In genomic region chr16:66274335-66275110, GRCh38 we compare ENCODE assay signal across 10 cellular contexts.
DNase-seq lines count a peak whose midpoint lies in the region; ATAC-seq lines count a peak whose summit lies in the region.
"Had no signal": no experiment of that assay in that cellular context is flagged by ENCODE, and none has a peak within 500 bp of the region (broad histone marks: within the 10 kb centered on the region; RNA-seq: fewer than 3 reads in every experiment).

No MANE protein-coding gene starts in this region.

- DNase-seq in NCI-H1105 treated with DMSO at 0.1 percent for 48 hours (lab: John Stamatoyannopoulos, UW), result peak; percentile 35
- DNase-seq in NCI-H1105 (lab: John Stamatoyannopoulos, UW), result no peak
- DNase-seq in HPDE6-E6E7 (ENCODE audit: extremely low spot score), result peak; percentile 43
- peak in 1 of 34 experiments; percentile 2 for DNase-seq in T-cell
- DNase-seq in islet precursor cell, result peak; percentile 37
- DNase-seq in NCI-H187 treated with DMSO at 0.1 percent for 48 hours (lab: John Stamatoyannopoulos, UW), result no peak
- DNase-seq in HuH-7.5 (ENCODE audit: low spot score), result no peak
- no peak for DNase-seq in NCI-H2029 (lab: John Stamatoyannopoulos, UW)

- POLR2A ChIA-PET in T-cell (lab: Charles Lee), result no interaction called here

- H3K4me1 Mint-ChIP-seq in T-cell, result peaks cover 6 to 20% (median 12%) of the 10 kb centered on the region in 3 donors

- H3K27ac Mint-ChIP-seq in T-cell, result no peak overlapping the region
- H3K27ac Mint-ChIP-seq: B cell; T-helper 1 cell treated with Interleukin-12 subunit alpha and Interleukin-12 subunit beta and Interleukin-4 antibody, amounts not matched to agents 30 μg/mL and 1 μg/mL, for 36 hours had no signal

- peak overlapping the region in 2 of 3 donors; percentile 29 to 46 for H3K4me3 Mint-ChIP-seq in T-cell
- H3K4me3 Mint-ChIP-seq: B cell; T-helper 1 cell treated with Interleukin-12 subunit alpha and Interleukin-12 subunit beta and Interleukin-4 antibody, amounts not matched to agents 30 μg/mL and 1 μg/mL, for 36 hours had no signal

- ATAC-seq in T-cell (replicated peaks in 1 of 4), result peak in 3 of 4 experiments; percentile 37 to 38 (median 38)

- CTCF ChIA-PET in T-cell (lab: Charles Lee), result no interaction called here

- peaks cover 20 to 30% of the 10 kb centered on the region in 2 donors for H3K27me3 Mint-ChIP-seq in T-cell

- peaks cover 9 to 19% (median 15%) of the 10 kb centered on the region in 3 donors for H3K9me3 Mint-ChIP-seq in T-cell

- no peaks in the 10 kb centered on the region for H3K36me3 Mint-ChIP-seq in T-cell

Comparison
In these comparisons a context has a peak if more than half of its experiments do, and no peak if none do; other contexts are left out.
1. DNase-seq: peak in NCI-H1105 treated with DMSO at 0.1 percent for 48 hours (single experiment), HPDE6-E6E7 (single experiment) and islet precursor cell (single experiment); none in NCI-H1105 (single experiment), NCI-H187 treated with DMSO at 0.1 percent for 48 hours (single experiment), HuH-7.5 (single experiment) and NCI-H2029 (single experiment).